In the genomic region with DNA sequence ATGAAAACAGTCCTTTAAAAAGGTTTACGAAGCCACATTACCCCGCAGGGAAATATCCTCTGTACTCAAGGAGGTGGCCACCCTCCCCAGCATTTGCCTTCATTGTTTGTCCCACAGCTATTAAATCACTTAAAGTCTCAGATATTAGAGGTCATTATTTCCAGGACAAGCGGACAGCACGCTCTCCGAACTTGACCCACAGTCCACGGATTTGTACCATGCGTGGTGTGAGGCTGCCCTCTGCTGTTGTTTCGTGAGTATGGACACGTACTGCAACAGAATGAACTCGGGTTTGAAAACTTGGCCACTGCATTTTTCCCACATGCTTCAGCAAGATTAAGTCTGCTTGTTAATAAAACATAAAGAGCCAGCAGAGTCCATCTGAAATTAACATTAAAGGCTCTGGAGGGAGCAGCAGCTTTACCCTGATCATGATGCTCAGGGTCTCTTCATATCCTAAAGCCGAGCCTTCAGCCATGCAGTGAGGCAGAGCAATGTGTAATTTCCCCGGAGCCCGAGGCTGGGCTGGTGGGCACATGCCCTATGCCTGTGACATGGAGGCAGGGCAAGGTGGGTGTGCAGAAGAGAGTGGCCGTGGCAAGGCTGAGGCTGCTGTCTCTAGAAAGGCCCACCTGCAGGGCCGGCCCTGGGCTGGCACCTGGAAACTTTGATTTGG, we compare ENCODE assay signal across 8 cellular contexts. TPM values are rescaled to one million over a fixed set of nuclear protein-coding genes. Genes with fewer than 3 reads are reported as not detected.
DNase-seq lines count a peak whose midpoint lies in the region; ATAC-seq and TF ChIP-seq lines count a peak whose summit lies in the region.

No MANE protein-coding gene starts in this region.

- H3K27ac ChIP-seq in WERI-Rb-1, result no peak overlapping the region
- no peak overlapping the region for H3K27ac ChIP-seq in cardiac muscle cell

- H3K36me3 ChIP-seq in Caco-2 (ENCODE audit: control insufficient read depth, insufficient read depth, low read length), result peaks cover 1% of the 10 kb centered on the region
- no peaks in the 10 kb centered on the region for H3K36me3 ChIP-seq in WERI-Rb-1
- peaks cover 7% of the 10 kb centered on the region for H3K36me3 ChIP-seq in cardiac muscle cell

- intact Hi-C loops in Caco-2 (cut with micrococcal nuclease; ENCODE audit: unreplicated experiment), result loop anchor here (1.0 to 10.0 kb wide), 4 partner anchors 144 to 400 kb away; a partner anchor contains a TSS

- TF ChIP-seq CTCF in Caco-2 (IDR thresholded peaks at IDR 0.05; ENCODE audit: insufficient read depth in 1 of 2, low read depth in 1 of 2, low read length in 1 of 2, severe bottlenecking in 1 of 2, unreplicated experiment in 1 of 2), result peak; percentile 87 to 90
- TF ChIP-seq CTCF in HFF-Myc (IDR thresholded peaks at IDR 0.05; ENCODE audit: low read depth, low read length, missing control alignments), result peak; percentile 73
- TF ChIP-seq CTCF in WERI-Rb-1 (IDR thresholded peaks at IDR 0.05; ENCODE audit: low read depth, low read length), result peak; percentile 75
- peak; percentile 83 for TF ChIP-seq CTCF in cardiac muscle cell (IDR thresholded peaks at IDR 0.05; ENCODE audit: low read depth, low read length)

- POLR2A ChIA-PET in Caco-2 (lab: Charles Lee), result no interaction called here

- peak; percentile 65 to 78 for DNase-seq in Caco-2
- no peak for DNase-seq in HFF-Myc (ENCODE audit: extremely low read depth, low read depth)
- DNase-seq in WERI-Rb-1, result peak; percentile 47
- DNase-seq in cardiac muscle cell (ENCODE audit: low read depth in 1 of 2, low spot score in 1 of 2), result peak; percentile 62 to 78
- peak; percentile 68 for DNase-seq in putamen (ENCODE audit: low spot score)
- no peak for DNase-seq in germinal center (ENCODE audit: low spot score)
- no peak for DNase-seq in amniotic stem cell (lab: John Stamatoyannopoulos, UW)

- no peak for ATAC-seq in GM19455 (IDR thresholded peaks at IDR 0.05; ENCODE audit: unreplicated experiment)

- no peaks in the 10 kb centered on the region for H3K4me1 Mint-ChIP-seq in Caco-2 (ENCODE audit: low read depth, unreplicated experiment)

- CTCF ChIA-PET in Caco-2 (lab: Charles Lee), result interaction anchor here (0.6 to 1.4 kb wide), 6 partner anchors 10 to 400 kb away, joined by 3 to 7 read pairs (median 4); a partner anchor contains a TSS

- no peaks in the 10 kb centered on the region for H3K27me3 ChIP-seq in Caco-2 (replicated peaks; ENCODE audit: control insufficient read depth, insufficient read depth, low read length)
- H3K27me3 ChIP-seq in WERI-Rb-1 (ENCODE audit: insufficient read depth, low read depth, severe bottlenecking), result no peaks in the 10 kb centered on the region
- H3K27me3 ChIP-seq in cardiac muscle cell, result no peaks in the 10 kb centered on the region

- no TSS peak for BruUV-seq in Caco-2 (replicated peaks; lab: Mats Ljungman, UMichigan)

- H3K9me3 Mint-ChIP-seq in Caco-2 (ENCODE audit: unreplicated experiment), result no peaks in the 10 kb centered on the region

- H3K9me3 ChIP-seq in Caco-2 (no peaks in the 10 kb centered on the region), WERI-Rb-1 (ENCODE audit: severe bottlenecking) (no peaks in the 10 kb centered on the region), cardiac muscle cell (ENCODE audit: low read depth) (no peaks in the 10 kb centered on the region)

- H3K27ac Mint-ChIP-seq in Caco-2 (ENCODE audit: unreplicated experiment), result no peak overlapping the region

- peaks cover 17% of the 10 kb centered on the region for H3K36me3 Mint-ChIP-seq in Caco-2 (ENCODE audit: insufficient read depth, unreplicated experiment)

- H3K4me3 Mint-ChIP-seq in Caco-2 (ENCODE audit: unreplicated experiment), result no peak overlapping the region

- no peaks in the 10 kb centered on the region for H3K27me3 Mint-ChIP-seq in Caco-2 (ENCODE audit: insufficient read depth, unreplicated experiment)

- H3K4me3 ChIP-seq in Caco-2 (ENCODE audit: low read depth, low read length), result no peak overlapping the region
- no peak overlapping the region for H3K4me3 ChIP-seq in HFF-Myc (replicated peaks; ENCODE audit: low read depth, low read length)
- no peak overlapping the region for H3K4me3 ChIP-seq in WERI-Rb-1 (ENCODE audit: low read depth, low read length)
- no peak overlapping the region for H3K4me3 ChIP-seq in cardiac muscle cell

- H3K4me1 ChIP-seq in Caco-2 (no peaks in the 10 kb centered on the region), cardiac muscle cell (ENCODE audit: low read depth) (no peaks in the 10 kb centered on the region)

RNA-seq across cellular contexts. Expression of a gene that starts 19.7 kb away (rescaled TPM):
- total RNA-seq in Caco-2 (2022), result 30.9 and 32.7 TPM in 2 replicates
- total RNA-seq in cardiac muscle cell, result 16.3 and 28.7 TPM in 2 replicates
- polyA plus RNA-seq in cardiac muscle cell, result 26.6 and 33.4 TPM in 2 replicates

Comparison
In these comparisons a context has a peak if more than half of its experiments do, and no peak if none do; other contexts are left out.
1. DNase-seq: peak in Caco-2 (2 of 2), WERI-Rb-1 (single experiment), cardiac muscle cell (2 of 2) and putamen (single experiment); none in HFF-Myc (single experiment), germinal center (single experiment) and amniotic stem cell (single experiment).
2. Peak in every context shown above with its lines, with median percentiles within 50 percentile points of each other: CTCF ChIP-seq.